9 cellular contexts compared by ENCODE assay signal in genomic region chr13:21625366-21625765, GRCh38. TPM values are rescaled to one million over a fixed set of nuclear protein-coding genes. Genes with fewer than 3 reads are reported as not detected.
DNase-seq lines count a peak whose midpoint lies in the region; ATAC-seq and TF ChIP-seq lines count a peak whose summit lies in the region.
"Had no signal": no experiment of that assay in that cellular context is flagged by ENCODE, and none has a peak within 500 bp of the region (broad histone marks: within the 10 kb centered on the region; RNA-seq: fewer than 3 reads in every experiment).

No MANE protein-coding gene starts in this region.

- ATAC-seq in GM18498 (IDR thresholded peaks at IDR 0.05; ENCODE audit: unreplicated experiment): peak; percentile 54
- no peak for ATAC-seq in body of pancreas
- no peak for ATAC-seq in GM19328 (IDR thresholded peaks at IDR 0.05; ENCODE audit: unreplicated experiment)

- H3K27me3 ChIP-seq in body of pancreas: no peaks in the 10 kb centered on the region

- no peaks in the 10 kb centered on the region for H3K9me3 ChIP-seq in body of pancreas
- H3K9me3 ChIP-seq: thoracic aorta had no signal

- DNase-seq in AML-193 (lab: John Stamatoyannopoulos, UW) (peak; percentile 62 to 63), NCI-H226 (peak; percentile 20), body of pancreas (peak in 2 of 4 donors; percentile 22 to 26), middle frontal gyrus (ENCODE audit: extremely low spot score, low spot score) (peak; percentile 24)
- DNase-seq in stimulated activated CD4-positive, alpha-beta T cell treated with anti-CD3 and anti-CD28 coated beads, Interleukin-2, amount 100 ng/mL, for 24 hours: no peak
- no peak for DNase-seq in activated effector memory CD4-positive, alpha-beta T cell treated with anti-CD3 and anti-CD28 coated beads, Interleukin-2, amount 50 U/mL, for 16 hours

- intact Hi-C loops in body of pancreas (cut with DNase I): loop anchor here (10.0 kb wide), 1 partner anchor 1129 kb away; no protein-coding TSS in a partner anchor

- 30 to 34% methylated on average over 8 of the region's 8 CpGs for WGBS in body of pancreas, 2 donors

- no peak overlapping the region for H3K4me3 ChIP-seq in body of pancreas
- H3K4me3 ChIP-seq: thoracic aorta had no signal

- TF ChIP-seq POLR2A in body of pancreas (IDR thresholded peaks at IDR 0.05): no peak

- peak in 6 of 7 experiments; percentile 15 to 48 (median 42) for TF ChIP-seq CTCF in body of pancreas (IDR thresholded peaks at IDR 0.05)

- H3K4me1 ChIP-seq in body of pancreas: no peaks in the 10 kb centered on the region

- no peaks in the 10 kb centered on the region for H3K36me3 ChIP-seq in body of pancreas (replicated peaks in 1 of 2; ENCODE audit: insufficient read depth in 1 of 2, low read depth in 2 of 2)
- H3K36me3 ChIP-seq: thoracic aorta had no signal

- no peak overlapping the region for H3K27ac ChIP-seq in body of pancreas
- H3K27ac ChIP-seq: thoracic aorta had no signal

RNA-seq across cellular contexts. Expression of gene MICU2, which starts 21.4 kb away (rescaled TPM):
- total RNA-seq in body of pancreas: 10 to 100 TPM; 31.6 to 62.6 TPM

RNA-seq across cellular contexts. Expression of gene FGF9, which starts 45.5 kb away (rescaled TPM):
- total RNA-seq in body of pancreas: 1 to 10 TPM in 1 of 2 donors, under 1 TPM in 1; 0.26 to 1.3 TPM

Comparison
In these comparisons a context has a peak if more than half of its experiments do, and no peak if none do; other contexts are left out.
1. DNase-seq: peak in AML-193 (2 of 2), NCI-H226 (single experiment) and middle frontal gyrus (single experiment); none in stimulated activated CD4-positive, alpha-beta T cell treated with anti-CD3 and anti-CD28 coated beads, Interleukin-2, amount 100 ng/mL, for 24 hours (0 of 2) and activated effector memory CD4-positive, alpha-beta T cell treated with anti-CD3 and anti-CD28 coated beads, Interleukin-2, amount 50 U/mL, for 16 hours (single experiment).